21 cellular contexts compared by ENCODE assay signal in genomic region chr15:85116494-85116893, GRCh38.
"Had no signal": no experiment of that assay in that cellular context is flagged by ENCODE, and none has a peak within 500 bp of the region (broad histone marks: within the 10 kb centered on the region; RNA-seq: fewer than 3 reads in every experiment).

No MANE protein-coding gene starts in this region.

- H3K27ac ChIP-seq: cardiac muscle cell, left ventricle myocardium inferior, neural progenitor cell, transverse colon, vagina had no signal

- H3K27me3 Mint-ChIP-seq: activated naive CD8-positive, alpha-beta T cell; naive thymus-derived CD8-positive, alpha-beta T cell had no signal

- FAIRE-seq: endothelial cell of umbilical vein, frontal cortex, small intestine had no signal

- H3K4me1 ChIP-seq: transverse colon, vagina had no signal

- H3K9me3 Mint-ChIP-seq: naive thymus-derived CD8-positive, alpha-beta T cell; neural progenitor cell had no signal

- H3K9ac ChIP-seq: neural progenitor cell, SK-N-SH had no signal

- H3K36me3 ChIP-seq: cardiac muscle cell, neural progenitor cell had no signal

- ATAC-seq: naive thymus-derived CD8-positive, alpha-beta T cell; sciatic nerve had no signal

- H3K27ac Mint-ChIP-seq: mesothelial cell of epicardium; naive thymus-derived CD8-positive, alpha-beta T cell; neural progenitor cell had no signal

- H3K4me3 Mint-ChIP-seq: activated naive CD8-positive, alpha-beta T cell; mesothelial cell of epicardium; naive thymus-derived CD8-positive, alpha-beta T cell; neural progenitor cell had no signal

- H3K27me3 ChIP-seq: cardiac muscle cell, neural progenitor cell, transverse colon, vagina had no signal

- H3K4me1 Mint-ChIP-seq: mesothelial cell of epicardium, neural progenitor cell had no signal

- DNase-seq: activated CD4-positive, alpha-beta T cell treated with anti-CD3 and anti-CD28 coated beads, Interleukin-2, amount 50 U/mL, for 1 hour; activated naive CD4-positive, alpha-beta T cell; amniotic stem cell; effector memory CD4-positive, alpha-beta T cell; hippocampal formation; kidney glomerular epithelial cell; left ventricle myocardium inferior; naive thymus-derived CD8-positive, alpha-beta T cell; SK-N-SH; small intestine; stimulated activated CD4-positive, alpha-beta T cell treated with anti-CD3 and anti-CD28 coated beads, Interleukin-2, amount 100 ng/mL, for 24 hours; stimulated activated naive CD4-positive, alpha-beta T cell; transverse colon had no signal

- H3K9me3 ChIP-seq: left ventricle myocardium inferior, SK-N-SH, transverse colon, vagina had no signal

- H3K4me3 ChIP-seq: cardiac muscle cell, left ventricle myocardium inferior, neural progenitor cell, transverse colon, vagina had no signal

- H2AFZ ChIP-seq: neural progenitor cell had no signal

- H3K4me2 ChIP-seq: neural progenitor cell, SK-N-SH had no signal
